ENCODE assay signal across 22 cellular contexts in the genomic region with DNA sequence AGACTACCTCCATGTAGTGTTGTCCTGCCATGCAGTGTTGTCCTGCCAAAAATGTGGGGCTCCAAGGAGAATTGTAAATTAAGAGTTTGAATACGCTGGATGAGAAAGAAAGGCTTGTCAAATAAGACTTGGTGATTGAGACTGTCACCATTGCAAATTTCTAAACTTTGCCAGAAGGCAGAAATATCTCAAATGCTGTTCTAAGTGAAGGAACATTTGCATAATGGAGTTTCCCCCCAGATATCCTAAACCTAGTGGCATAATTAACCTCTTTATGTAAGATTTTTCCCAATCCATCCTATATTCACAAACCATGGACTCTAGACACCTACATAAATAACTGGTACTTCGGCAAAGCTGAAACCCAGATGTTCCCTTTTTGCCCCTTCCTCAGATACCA.
"Had no signal": no experiment of that assay in that cellular context is flagged by ENCODE, and none has a peak within 500 bp of the region (broad histone marks: within the 10 kb centered on the region; RNA-seq: fewer than 3 reads in every experiment).

No MANE protein-coding gene starts in this region.

- ATAC-seq: activated CD8-positive, alpha-beta memory T cell treated with anti-CD3 and anti-CD28 coated beads, Interleukin-2, amount 10 ng/mL, durations not matched to agents 7 days and 5 days; activated naive CD4-positive, alpha-beta T cell treated with anti-CD3 and anti-CD28 coated beads, Interleukin-2, amount 50 U/mL, for 72 hours; Right ventricle myocardium inferior; SK-N-SH treated with all-trans-retinoic acid at 6 μM for 48 hours had no signal

- H3K36me3 Mint-ChIP-seq: activated CD8-positive, alpha-beta memory T cell treated with anti-CD3 and anti-CD28 coated beads, Interleukin-2, amount 10 ng/mL, durations not matched to agents 7 days and 5 days; activated naive CD4-positive, alpha-beta T cell treated with anti-CD3 and anti-CD28 coated beads, Interleukin-2, amount 50 U/mL, for 72 hours; brain had no signal

- H3K4me2 ChIP-seq: KMS-11 had no signal

- H3K27ac ChIP-seq: KMS-11, SJSA1 had no signal

- H3K9ac ChIP-seq: KMS-11 had no signal

- H3K4me3 Mint-ChIP-seq: activated CD8-positive, alpha-beta memory T cell treated with anti-CD3 and anti-CD28 coated beads, Interleukin-2, amount 10 ng/mL, durations not matched to agents 7 days and 5 days; activated T-cell treated with anti-CD3 and anti-CD28 coated beads, Interleukin-2, amount 50 U/mL, for 24 hours; activated T-helper 1 cell treated with anti-CD3 and anti-CD28 coated beads, Interleukin-12 subunit alpha, Interleukin-12 subunit beta, Interleukin-2, Interleukin-4 antibody, amounts not matched to agents 30 ng/mL and 10 ng/mL and 1 ng/mL, durations not matched to agents 14 hours and 24 hours and 36 hours; brain; central memory CD8-positive, alpha-beta T cell; T-helper 1 cell treated with Interleukin-12 subunit alpha and Interleukin-12 subunit beta and Interleukin-4 antibody, amounts not matched to agents 30 μg/mL and 1 μg/mL, for 36 hours had no signal

- H3K27me3 ChIP-seq: SJSA1 had no signal

- H3K36me3 ChIP-seq: SJSA1 had no signal

- DNase-seq: activated CD4-positive, alpha-beta T cell treated with anti-CD3 and anti-CD28 coated beads for 48 hours; activated CD4-positive, alpha-beta T cell treated with anti-CD3 and anti-CD28 coated beads, Interleukin-2, amount 50 U/mL, for 4 hours; activated CD4-positive, CD25-positive, alpha-beta regulatory T cell treated with anti-CD3 and anti-CD28 coated beads, Interleukin-2, amount 50 U/mL, for 72 hours; activated CD8-positive, alpha-beta memory T cell treated with anti-CD3 and anti-CD28 coated beads, Interleukin-2, amount 10 ng/mL, durations not matched to agents 7 days and 5 days; activated effector memory CD4-positive, alpha-beta T cell treated with anti-CD3 and anti-CD28 coated beads, Interleukin-2, amount 50 U/mL, for 16 hours; activated naive CD4-positive, alpha-beta T cell treated with Interleukin-2 at 50 U/mL for 16 hours; activated T-cell treated with anti-CD3 and anti-CD28 coated beads, Interleukin-2, amount 50 U/mL, for 24 hours; amygdala; NCI-H1105; NCI-H1436; NCI-H1694 treated with DMSO at 0.1 percent for 48 hours; NCI-H2029 treated with DMSO at 0.1 percent for 48 hours; NCI-H510A treated with DMSO at 0.1 percent for 48 hours had no signal

- H3K4me3 ChIP-seq: SJSA1 had no signal

- H3K4me1 Mint-ChIP-seq: activated CD8-positive, alpha-beta memory T cell treated with anti-CD3 and anti-CD28 coated beads, Interleukin-2, amount 10 ng/mL, durations not matched to agents 7 days and 5 days; brain; central memory CD8-positive, alpha-beta T cell had no signal

- H3K9me3 ChIP-seq: SJSA1 had no signal

- H3K4me1 ChIP-seq: SJSA1 had no signal

- H3K9me3 Mint-ChIP-seq: activated naive CD4-positive, alpha-beta T cell treated with anti-CD3 and anti-CD28 coated beads, Interleukin-2, amount 50 U/mL, for 72 hours; activated T-cell treated with anti-CD3 and anti-CD28 coated beads, Interleukin-2, amount 50 U/mL, for 24 hours; activated T-helper 1 cell treated with anti-CD3 and anti-CD28 coated beads, Interleukin-12 subunit alpha, Interleukin-12 subunit beta, Interleukin-2, Interleukin-4 antibody, amounts not matched to agents 30 ng/mL and 10 ng/mL and 1 ng/mL, durations not matched to agents 14 hours and 24 hours and 36 hours; T-helper 1 cell treated with Interleukin-12 subunit alpha and Interleukin-12 subunit beta and Interleukin-4 antibody, amounts not matched to agents 30 μg/mL and 1 μg/mL, for 36 hours had no signal

- H3K27ac Mint-ChIP-seq: activated CD8-positive, alpha-beta memory T cell treated with anti-CD3 and anti-CD28 coated beads, Interleukin-2, amount 10 ng/mL, durations not matched to agents 7 days and 5 days; activated naive CD4-positive, alpha-beta T cell treated with anti-CD3 and anti-CD28 coated beads, Interleukin-2, amount 50 U/mL, for 72 hours; activated T-cell treated with anti-CD3 and anti-CD28 coated beads, Interleukin-2, amount 50 U/mL, for 24 hours; activated T-helper 1 cell treated with anti-CD3 and anti-CD28 coated beads, Interleukin-12 subunit alpha, Interleukin-12 subunit beta, Interleukin-2, Interleukin-4 antibody, amounts not matched to agents 30 ng/mL and 10 ng/mL and 1 ng/mL, durations not matched to agents 14 hours and 24 hours and 36 hours; brain; T-helper 1 cell treated with Interleukin-12 subunit alpha and Interleukin-12 subunit beta and Interleukin-4 antibody, amounts not matched to agents 30 μg/mL and 1 μg/mL, for 36 hours had no signal

- H3K27me3 Mint-ChIP-seq: activated CD8-positive, alpha-beta memory T cell treated with anti-CD3 and anti-CD28 coated beads, Interleukin-2, amount 10 ng/mL, durations not matched to agents 7 days and 5 days; activated T-cell treated with anti-CD3 and anti-CD28 coated beads, Interleukin-2, amount 50 U/mL, for 24 hours; central memory CD8-positive, alpha-beta T cell had no signal
